Comparison of ENCODE assay signal across 7 cellular contexts in the genomic region with DNA sequence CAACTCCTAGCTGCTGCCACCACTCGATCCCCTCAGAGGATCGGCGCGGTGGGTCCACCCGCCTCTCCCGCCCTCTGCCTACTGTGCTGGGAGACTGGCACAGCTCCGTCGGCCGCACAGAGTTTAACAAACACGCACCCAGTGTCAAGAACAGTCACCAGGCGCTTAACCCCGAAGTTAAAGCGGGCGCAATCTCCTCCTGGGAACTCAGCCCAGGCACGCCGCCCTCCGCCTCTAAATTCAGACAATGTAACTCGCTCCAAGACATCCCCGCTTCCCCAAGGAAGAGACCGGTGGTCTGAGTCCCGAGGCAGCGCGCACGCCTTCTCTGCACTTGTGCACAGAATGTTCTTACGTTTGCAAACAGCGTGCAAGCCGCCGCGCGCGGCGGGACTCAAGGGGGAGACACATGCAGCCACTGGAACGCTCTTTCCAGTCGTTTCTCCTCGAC.
DNase-seq lines count a peak whose midpoint lies in the region; ATAC-seq and TF ChIP-seq lines count a peak whose summit lies in the region.

No MANE protein-coding gene starts in this region.

- H3K4me1 ChIP-seq in neutrophil (ENCODE audit: control insufficient read depth in 1 of 2, insufficient read depth in 1 of 2, low read depth in 1 of 2, low read length in 1 of 2), result peaks cover 63% of the 10 kb centered on the region in 2 experiments

- no peaks in the 10 kb centered on the region for H3K9me3 ChIP-seq in neutrophil

- no peak for TF ChIP-seq CTCF in foreskin fibroblast (IDR thresholded peaks at IDR 0.05; ENCODE audit: low read depth, low read length)
- no peak for TF ChIP-seq CTCF in neutrophil (IDR thresholded peaks at IDR 0.05)

- H3K4me3 ChIP-seq in foreskin fibroblast (ENCODE audit: low read depth in 1 of 2, low read length in 2 of 2) (no peak overlapping the region), neutrophil (ENCODE audit: low read depth in 1 of 2, low read length in 1 of 2) (peak overlapping the region; percentile 92 to 98)

- H3K27me3 ChIP-seq in neutrophil, result no peaks in the 10 kb centered on the region

- H3K27ac ChIP-seq in neutrophil, result peak overlapping the region; percentile 100

- H3K36me3 ChIP-seq in neutrophil, result peaks cover 31% of the 10 kb centered on the region

- ATAC-seq in GM18517 (IDR thresholded peaks at IDR 0.05; ENCODE audit: unreplicated experiment) (peak; percentile 18), HG02870 (IDR thresholded peaks at IDR 0.05; ENCODE audit: unreplicated experiment) (peak; percentile 6)

- DNase-seq in NCI-H510A (lab: John Stamatoyannopoulos, UW) (peak; percentile 59), activated T-helper 1 cell treated with Interleukin-2 at 50 U/mL for 16 hours (ENCODE audit: low read depth) (peak; percentile 31), foreskin fibroblast (peak; percentile 16 to 65), NCI-H446 treated with DMSO at 0.1 percent for 48 hours (lab: John Stamatoyannopoulos, UW) (no peak)

Comparison
In these comparisons a context has a peak if more than half of its experiments do, and no peak if none do; other contexts are left out.
1. H3K4me3 ChIP-seq: peak in neutrophil (2 of 2); none in foreskin fibroblast (0 of 2).